8 cellular contexts compared by ENCODE assay signal in the genomic region with DNA sequence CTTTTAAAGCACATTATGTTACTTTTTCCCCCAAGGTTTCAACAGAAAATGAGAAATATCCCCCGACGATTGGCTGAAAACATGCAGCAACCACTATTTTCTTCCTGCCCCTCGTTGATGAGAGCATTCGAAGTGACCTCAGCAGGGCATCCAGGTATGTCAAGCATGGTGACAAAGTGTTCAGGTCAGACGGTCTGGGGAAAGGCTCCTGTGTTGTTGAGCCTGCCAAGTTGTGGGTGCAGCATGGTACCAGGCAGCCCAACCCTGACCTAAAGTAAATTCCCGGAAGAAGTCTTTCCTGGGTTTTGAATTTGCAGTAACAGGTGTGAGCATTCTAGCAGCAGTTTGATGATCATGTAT. TPM values are rescaled to one million over a fixed set of nuclear protein-coding genes. Genes with fewer than 3 reads are reported as not detected.
A peak's percentile ranks its signal among the peaks of the same experiment; 100 is the strongest.
DNase-seq lines count a peak whose midpoint lies in the region; ATAC-seq and TF ChIP-seq lines count a peak whose summit lies in the region.

No MANE protein-coding gene starts in this region.

- H3K4me1 ChIP-seq in Karpas-422 (ENCODE audit: low read length) (peaks cover 20% of the 10 kb centered on the region), tibial artery (peaks cover 0 to 29% (median 21%) of the 10 kb centered on the region in 4 donors)

- peaks cover 5% of the 10 kb centered on the region; the same call in 1 of the 2 replicates for H4K20me1 ChIP-seq in Karpas-422 (ENCODE audit: insufficient read depth, low read depth, low read length)

- H3K79me2 ChIP-seq in Karpas-422 (ENCODE audit: low read length), result peaks cover 31% of the 10 kb centered on the region

- H3K4me3 ChIP-seq in AG09309 (ENCODE audit: control insufficient read depth, low read depth, low read length), result peak overlapping the region; percentile 86
- peak overlapping the region; percentile 88 for H3K4me3 ChIP-seq in Karpas-422 (ENCODE audit: low read length)
- peak overlapping the region; percentile 74 for H3K4me3 ChIP-seq in astrocyte of the spinal cord (ENCODE audit: low read depth, low read length)
- H3K4me3 ChIP-seq in tibial artery, result peak overlapping the region; percentile 73 to 81

- peaks cover 22% of the 10 kb centered on the region for H3K36me3 ChIP-seq in Karpas-422 (ENCODE audit: insufficient read depth, low read length)
- peaks cover 10 to 37% (median 22%) of the 10 kb centered on the region in 3 donors for H3K36me3 ChIP-seq in tibial artery

- no peaks in the 10 kb centered on the region for H3K9me2 ChIP-seq in Karpas-422 (replicated peaks; ENCODE audit: insufficient read depth, low read length)

- H3K27me3 ChIP-seq in Karpas-422 (ENCODE audit: low read length) (no peaks in the 10 kb centered on the region), tibial artery (peaks cover 0 to 12% of the 10 kb centered on the region in 2 donors)

- no peak for DNase-seq in AG09309 (ENCODE audit: low read depth)
- DNase-seq in Karpas-422, result peak; percentile 58
- DNase-seq in astrocyte of the spinal cord (ENCODE audit: low read depth, low spot score), result no peak
- peak; percentile 49 for DNase-seq in left kidney (ENCODE audit: low read depth, low spot score)
- no peak for DNase-seq in tibial artery

- ATAC-seq in HG03342 (IDR thresholded peaks at IDR 0.05; ENCODE audit: unreplicated experiment) (no peak), GM21717 (IDR thresholded peaks at IDR 0.05; ENCODE audit: unreplicated experiment) (no peak), GM19463 (IDR thresholded peaks at IDR 0.05; ENCODE audit: unreplicated experiment) (no peak)

- H3K9me3 ChIP-seq in Karpas-422 (ENCODE audit: low read length) (no peaks in the 10 kb centered on the region), tibial artery (no peaks in the 10 kb centered on the region)

- intact Hi-C loops in tibial artery (cut with DNase I; ENCODE audit: low total_unique reads), result no loop called here

- H3K27ac ChIP-seq in Karpas-422 (ENCODE audit: low read length) (peak overlapping the region; percentile 82), tibial artery (peak overlapping the region; percentile 87 to 88)

- H3K9ac ChIP-seq in Karpas-422 (ENCODE audit: low read length), result peak overlapping the region; percentile 98

- peak overlapping the region; percentile 83 for H3K4me2 ChIP-seq in Karpas-422 (ENCODE audit: low read depth, low read length, poor library complexity, severe bottlenecking)

- no peak overlapping the region for H2AFZ ChIP-seq in Karpas-422 (ENCODE audit: low read length)

- TF ChIP-seq CTCF in AG09309 (IDR thresholded peaks at IDR 0.05; ENCODE audit: control insufficient read depth, insufficient read depth, low read depth, low read length, missing control alignments), result no peak
- TF ChIP-seq CTCF in astrocyte of the spinal cord (IDR thresholded peaks at IDR 0.05; ENCODE audit: low read depth, low read length), result no peak
- no peak for TF ChIP-seq CTCF in tibial artery (IDR thresholded peaks at IDR 0.05)

- in situ Hi-C loops in astrocyte of the spinal cord (cut with HindIII; ENCODE audit: low sequenced_read_pairs), result no loop called here

RNA-seq across cellular contexts. Expression of a gene that starts 51.7 kb away (rescaled TPM):
- 22.6 and 32.0 TPM in 2 replicates for total RNA-seq in Karpas-422 (2014; rRNA removed; shearing (Covaris generic); ENCODE audit: low replicate concordance)

Comparison
In these comparisons a context has a peak if more than half of its experiments do, and no peak if none do; other contexts are left out.
1. DNase-seq: peak in Karpas-422 (single experiment) and left kidney (single experiment); none in AG09309 (single experiment), astrocyte of the spinal cord (single experiment) and tibial artery (0 of 2).
2. Peak in every context shown above with its lines, with median percentiles within 50 percentile points of each other: H3K4me3 ChIP-seq.